ENCODE assay signal across 8 cellular contexts in the genomic region with DNA sequence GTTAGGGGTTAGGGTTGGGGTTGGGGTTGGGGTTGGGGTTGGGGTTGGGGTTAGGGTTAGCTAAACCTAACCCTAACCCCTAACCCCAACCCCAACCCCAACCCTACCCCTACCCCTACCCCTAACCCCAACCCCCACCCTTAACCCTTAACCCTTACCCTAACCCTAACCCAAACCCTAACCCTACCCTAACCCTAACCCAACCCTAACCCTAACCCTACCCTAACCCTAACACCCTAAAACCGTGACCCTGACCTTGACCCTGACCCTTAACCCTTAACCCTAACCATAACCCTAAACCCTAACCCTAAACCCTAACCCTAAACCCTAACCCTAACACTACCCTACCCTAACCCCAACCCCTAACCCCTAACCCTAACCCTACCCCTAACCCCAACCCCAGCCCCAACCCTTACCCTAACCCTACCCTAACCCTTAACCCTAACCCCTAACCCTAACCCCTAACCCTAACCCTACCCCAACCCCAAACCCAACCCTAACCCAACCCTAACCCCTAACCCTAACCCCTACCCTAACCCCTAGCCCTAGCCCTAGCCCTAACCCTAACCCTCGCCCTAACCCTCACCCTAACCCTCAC. TPM values are rescaled to one million over a fixed set of nuclear protein-coding genes. Genes with fewer than 3 reads are reported as not detected.
DNase-seq lines count a peak whose midpoint lies in the region; ATAC-seq, FAIRE-seq and TF ChIP-seq lines count a peak whose summit lies in the region.

No MANE protein-coding gene starts in this region.

- no peaks in the 10 kb centered on the region for H3K4me1 ChIP-seq in A549

- TF ChIP-seq CTCF in A549 (IDR thresholded peaks at IDR 0.05) = no peak
- no peak for TF ChIP-seq CTCF in cardiac fibroblast (IDR thresholded peaks at IDR 0.05; ENCODE audit: low read depth, low read length)
- TF ChIP-seq CTCF in mesothelial cell of epicardium (IDR thresholded peaks at IDR 0.05; ENCODE audit: unreplicated experiment) = no peak

- TF ChIP-seq RAD21 in A549 (conservative IDR thresholded peaks at IDR 0.05 in 1 of 2, IDR thresholded peaks at IDR 0.05 in 1 of 2) = no peak

- peaks cover 12% of the 10 kb centered on the region; the same call in 2 of the 3 replicates for H3K9me3 ChIP-seq in A549

- FAIRE-seq in A549 (lab: Jason Lieb, UNC) = no peak

- H3K27ac Mint-ChIP-seq in mesothelial cell of epicardium = peak overlapping the region; percentile 96

- H3K4me3 Mint-ChIP-seq in mesothelial cell of epicardium = peak overlapping the region; percentile 92

- H3K36me3 Mint-ChIP-seq in mesothelial cell of epicardium = no peaks in the 10 kb centered on the region

- 9% methylated on average over 1 of the region's 2 CpGs for WGBS in A549 (ENCODE audit: missing lambda C conversion rate)

- no peak for DNase-seq in A549 (ENCODE audit: low read depth in 1 of 2, low spot score in 1 of 2)
- no peak for DNase-seq in cardiac fibroblast (ENCODE audit: low read depth in 2 of 2)
- DNase-seq in mesothelial cell of epicardium (ENCODE audit: low spot score in 2 of 2, unreplicated experiment in 2 of 2) = no peak
- DNase-seq in NOMO-1 treated with DMSO at 0.1 percent for 48 hours (lab: John Stamatoyannopoulos, UW; ENCODE audit: unreplicated experiment) = no peak
- no peak for DNase-seq in NCI-H2196 (lab: John Stamatoyannopoulos, UW; ENCODE audit: unreplicated experiment)

- peak overlapping the region; percentile 68 to 92 for H3K27ac ChIP-seq in A549

- POLR2A ChIA-PET in A549 (lab: Yijun Ruan, JAX) = no interaction called here

- peaks cover 7% of the 10 kb centered on the region for H3K4me1 Mint-ChIP-seq in mesothelial cell of epicardium

- ATAC-seq in A549 = peak; percentile 86 to 89
- peak; percentile 36 for ATAC-seq in HG03139 (IDR thresholded peaks at IDR 0.05; ENCODE audit: unreplicated experiment)
- ATAC-seq in HG03095 (IDR thresholded peaks at IDR 0.05; ENCODE audit: unreplicated experiment) = no peak
- ATAC-seq in HG03108 (IDR thresholded peaks at IDR 0.05; ENCODE audit: unreplicated experiment) = no peak

- H3K27me3 Mint-ChIP-seq in mesothelial cell of epicardium (ENCODE audit: low read depth) = no peaks in the 10 kb centered on the region

- no peak for TF ChIP-seq EP300 in A549 (IDR thresholded peaks at IDR 0.05)

- H3K4me2 ChIP-seq in A549 = peak overlapping the region; percentile 69

- TF ChIP-seq POLR2A in A549 (IDR thresholded peaks at IDR 0.05; ENCODE audit: low read length) = no peak

- CTCF ChIA-PET in A549 (lab: Yijun Ruan, JAX) = no interaction called here

- no peaks in the 10 kb centered on the region for H3K9me3 Mint-ChIP-seq in mesothelial cell of epicardium

- H3K4me3 ChIP-seq in A549 (peak overlapping the region; percentile 50), cardiac fibroblast (replicated peaks in 1 of 2; ENCODE audit: low read depth in 2 of 2, low read length in 2 of 2) (peak overlapping the region; percentile 74 to 75)

TF ChIP-seq in A549, 52 proteins besides CTCF, POLR2A, EP300 and RAD21:
- TF ChIP-seq HEYL (CRISPR knock-in tag; IDR thresholded peaks at IDR 0.05) = no peak
- TF ChIP-seq CHD2 (IDR thresholded peaks at IDR 0.05; ENCODE audit: low read length, partially characterized antibody) = no peak
- TF ChIP-seq SMC3 (IDR thresholded peaks at IDR 0.05) = no peak
- no peak for TF ChIP-seq HDAC2 (IDR thresholded peaks at IDR 0.05)
- no peak for TF ChIP-seq ZNF302 (CRISPR knock-in tag; IDR thresholded peaks at IDR 0.05)
- no peak for TF ChIP-seq RFX5 (IDR thresholded peaks at IDR 0.05)
- TF ChIP-seq EHMT2 (IDR thresholded peaks at IDR 0.05; ENCODE audit: low read depth) = no peak
- no peak for TF ChIP-seq BCL3 (IDR thresholded peaks at IDR 0.05)
- no peak for TF ChIP-seq NFE2L2 (conservative IDR thresholded peaks at IDR 0.05; ENCODE audit: low read length)
- no peak for TF ChIP-seq MAZ (IDR thresholded peaks at IDR 0.05; ENCODE audit: borderline replicate concordance, low read depth, low read length)
- no peak for TF ChIP-seq CBX2 (IDR thresholded peaks at IDR 0.05; ENCODE audit: borderline replicate concordance, low read depth)
- no peak for TF ChIP-seq TFCP2L1 (CRISPR knock-in tag; IDR thresholded peaks at IDR 0.05)
- no peak for TF ChIP-seq MYC (IDR thresholded peaks at IDR 0.05; ENCODE audit: borderline replicate concordance, low read length)
- TF ChIP-seq, protein P1, sequence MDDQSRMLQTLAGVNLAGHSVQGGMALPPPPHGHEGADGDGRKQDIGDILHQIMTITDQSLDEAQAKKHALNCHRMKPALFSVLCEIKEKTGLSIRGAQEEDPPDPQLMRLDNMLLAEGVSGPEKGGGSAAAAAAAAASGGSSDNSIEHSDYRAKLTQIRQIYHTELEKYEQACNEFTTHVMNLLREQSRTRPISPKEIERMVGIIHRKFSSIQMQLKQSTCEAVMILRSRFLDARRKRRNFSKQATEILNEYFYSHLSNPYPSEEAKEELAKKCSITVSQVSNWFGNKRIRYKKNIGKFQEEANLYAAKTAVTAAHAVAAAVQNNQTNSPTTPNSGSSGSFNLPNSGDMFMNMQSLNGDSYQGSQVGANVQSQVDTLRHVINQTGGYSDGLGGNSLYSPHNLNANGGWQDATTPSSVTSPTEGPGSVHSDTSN (IDR thresholded peaks at IDR 0.05) = no peak
- no peak for TF ChIP-seq HMGXB4 (CRISPR knock-in tag; IDR thresholded peaks at IDR 0.05; ENCODE audit: borderline replicate concordance)
- TF ChIP-seq RNF2 (IDR thresholded peaks at IDR 0.05; ENCODE audit: borderline replicate concordance, low read depth) = no peak
- TF ChIP-seq JUNB (IDR thresholded peaks at IDR 0.05) = no peak
- TF ChIP-seq CHD4 (IDR thresholded peaks at IDR 0.05; ENCODE audit: borderline replicate concordance) = no peak
- TF ChIP-seq, protein P2, sequence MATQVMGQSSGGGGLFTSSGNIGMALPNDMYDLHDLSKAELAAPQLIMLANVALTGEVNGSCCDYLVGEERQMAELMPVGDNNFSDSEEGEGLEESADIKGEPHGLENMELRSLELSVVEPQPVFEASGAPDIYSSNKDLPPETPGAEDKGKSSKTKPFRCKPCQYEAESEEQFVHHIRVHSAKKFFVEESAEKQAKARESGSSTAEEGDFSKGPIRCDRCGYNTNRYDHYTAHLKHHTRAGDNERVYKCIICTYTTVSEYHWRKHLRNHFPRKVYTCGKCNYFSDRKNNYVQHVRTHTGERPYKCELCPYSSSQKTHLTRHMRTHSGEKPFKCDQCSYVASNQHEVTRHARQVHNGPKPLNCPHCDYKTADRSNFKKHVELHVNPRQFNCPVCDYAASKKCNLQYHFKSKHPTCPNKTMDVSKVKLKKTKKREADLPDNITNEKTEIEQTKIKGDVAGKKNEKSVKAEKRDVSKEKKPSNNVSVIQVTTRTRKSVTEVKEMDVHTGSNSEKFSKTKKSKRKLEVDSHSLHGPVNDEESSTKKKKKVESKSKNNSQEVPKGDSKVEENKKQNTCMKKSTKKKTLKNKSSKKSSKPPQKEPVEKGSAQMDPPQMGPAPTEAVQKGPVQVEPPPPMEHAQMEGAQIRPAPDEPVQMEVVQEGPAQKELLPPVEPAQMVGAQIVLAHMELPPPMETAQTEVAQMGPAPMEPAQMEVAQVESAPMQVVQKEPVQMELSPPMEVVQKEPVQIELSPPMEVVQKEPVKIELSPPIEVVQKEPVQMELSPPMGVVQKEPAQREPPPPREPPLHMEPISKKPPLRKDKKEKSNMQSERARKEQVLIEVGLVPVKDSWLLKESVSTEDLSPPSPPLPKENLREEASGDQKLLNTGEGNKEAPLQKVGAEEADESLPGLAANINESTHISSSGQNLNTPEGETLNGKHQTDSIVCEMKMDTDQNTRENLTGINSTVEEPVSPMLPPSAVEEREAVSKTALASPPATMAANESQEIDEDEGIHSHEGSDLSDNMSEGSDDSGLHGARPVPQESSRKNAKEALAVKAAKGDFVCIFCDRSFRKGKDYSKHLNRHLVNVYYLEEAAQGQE (IDR thresholded peaks at IDR 0.05) = no peak

RNA-seq across cellular contexts. Expression of gene RABL2A, which starts 24.1 kb away (rescaled TPM):
- 20.8 and 24.5 TPM in 2 replicates for polyA plus RNA-seq in A549 (2011; rRNA removed)
- 10.6 and 11.5 TPM in 2 replicates for polyA plus RNA-seq in A549 (2012; cell fraction: cytosol; rRNA removed)
- polyA plus RNA-seq in A549 (2012; cell fraction: nucleus; rRNA removed) = 23.4 and 29.7 TPM in 2 replicates
- 13.0 to 14.9 TPM (median 13.5 TPM) in 3 replicates for polyA plus RNA-seq in A549 (2017; fragmentation: RNase III; extraction: RNeasy Plus Mini Kit Qiagen cat#74134 plus additional on column Dnase treatment)
- polyA minus RNA-seq in A549 (2011; rRNA and poly(A)+ RNA removed) = 27.2 and 28.1 TPM in 2 replicates
- total RNA-seq in mesothelial cell of epicardium = 39.5 to 44.2 TPM (median 41.8 TPM) in 3 replicates

Comparison
In these comparisons a context has a peak if more than half of its experiments do, and no peak if none do; other contexts are left out.
1. ATAC-seq: peak in A549 (2 of 2) and HG03139 (single experiment); none in HG03095 (single experiment) and HG03108 (single experiment).